Comparison of ENCODE assay signal across 1 cellular context in genomic region chr2:230007931-230008707, GRCh38.
TF ChIP-seq lines count a peak whose summit lies in the region.

No MANE protein-coding gene starts in this region.

TF ChIP-seq in HepG2, 621 proteins besides CTCF, POLR2A, EP300 and RAD21 (continued from another document):
- TF ChIP-seq, protein P1, sequence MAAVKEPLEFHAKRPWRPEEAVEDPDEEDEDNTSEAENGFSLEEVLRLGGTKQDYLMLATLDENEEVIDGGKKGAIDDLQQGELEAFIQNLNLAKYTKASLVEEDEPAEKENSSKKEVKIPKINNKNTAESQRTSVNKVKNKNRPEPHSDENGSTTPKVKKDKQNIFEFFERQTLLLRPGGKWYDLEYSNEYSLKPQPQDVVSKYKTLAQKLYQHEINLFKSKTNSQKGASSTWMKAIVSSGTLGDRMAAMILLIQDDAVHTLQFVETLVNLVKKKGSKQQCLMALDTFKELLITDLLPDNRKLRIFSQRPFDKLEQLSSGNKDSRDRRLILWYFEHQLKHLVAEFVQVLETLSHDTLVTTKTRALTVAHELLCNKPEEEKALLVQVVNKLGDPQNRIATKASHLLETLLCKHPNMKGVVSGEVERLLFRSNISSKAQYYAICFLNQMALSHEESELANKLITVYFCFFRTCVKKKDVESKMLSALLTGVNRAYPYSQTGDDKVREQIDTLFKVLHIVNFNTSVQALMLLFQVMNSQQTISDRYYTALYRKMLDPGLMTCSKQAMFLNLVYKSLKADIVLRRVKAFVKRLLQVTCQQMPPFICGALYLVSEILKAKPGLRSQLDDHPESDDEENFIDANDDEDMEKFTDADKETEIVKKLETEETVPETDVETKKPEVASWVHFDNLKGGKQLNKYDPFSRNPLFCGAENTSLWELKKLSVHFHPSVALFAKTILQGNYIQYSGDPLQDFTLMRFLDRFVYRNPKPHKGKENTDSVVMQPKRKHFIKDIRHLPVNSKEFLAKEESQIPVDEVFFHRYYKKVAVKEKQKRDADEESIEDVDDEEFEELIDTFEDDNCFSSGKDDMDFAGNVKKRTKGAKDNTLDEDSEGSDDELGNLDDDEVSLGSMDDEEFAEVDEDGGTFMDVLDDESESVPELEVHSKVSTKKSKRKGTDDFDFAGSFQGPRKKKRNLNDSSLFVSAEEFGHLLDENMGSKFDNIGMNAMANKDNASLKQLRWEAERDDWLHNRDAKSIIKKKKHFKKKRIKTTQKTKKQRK (IDR thresholded peaks at IDR 0.05; ENCODE audit: low read length), result no peak
- 0 out of 2 replicates have a peak, but pooled peaks have one; percentile 11 for TF ChIP-seq ZNF24 (IDR thresholded peaks at IDR 0.05)
- peak; percentile 54 for TF ChIP-seq NFE2L2 (IDR thresholded peaks at IDR 0.05; ENCODE audit: low read length)
- TF ChIP-seq ELF3 (CRISPR knock-in tag; IDR thresholded peaks at IDR 0.05), result 0 out of 2 replicates have a peak, but pooled peaks have one; percentile 20
- TF ChIP-seq NAIF1 (CRISPR knock-in tag; IDR thresholded peaks at IDR 0.05; ENCODE audit: borderline replicate concordance), result no peak
- no peak for TF ChIP-seq ZNF432 (CRISPR knock-in tag; IDR thresholded peaks at IDR 0.05; ENCODE audit: borderline replicate concordance)
- 0 out of 2 replicates have a peak, but pooled peaks have one; percentile 13 for TF ChIP-seq GATAD2A (CRISPR knock-in tag; IDR thresholded peaks at IDR 0.05)
- 0 out of 2 replicates have a peak, but pooled peaks have one; percentile 46 for TF ChIP-seq SMAD3 (CRISPR knock-in tag; IDR thresholded peaks at IDR 0.05)
- TF ChIP-seq U2AF2 (IDR thresholded peaks at IDR 0.05; ENCODE audit: low read depth, low read length), result no peak
- TF ChIP-seq ARID5B (CRISPR knock-in tag; IDR thresholded peaks at IDR 0.05), result 0 out of 2 replicates have a peak, but pooled peaks have one; percentile 17
- no peak for TF ChIP-seq USF2 (IDR thresholded peaks at IDR 0.05; ENCODE audit: low read depth, low read length)
- no peak for TF ChIP-seq USF2 (CRISPR knock-in tag; IDR thresholded peaks at IDR 0.05; ENCODE audit: borderline replicate concordance)
- TF ChIP-seq MAFF (IDR thresholded peaks at IDR 0.05; ENCODE audit: low read depth, low read length), result peak; percentile 54
- TF ChIP-seq, protein P2, sequence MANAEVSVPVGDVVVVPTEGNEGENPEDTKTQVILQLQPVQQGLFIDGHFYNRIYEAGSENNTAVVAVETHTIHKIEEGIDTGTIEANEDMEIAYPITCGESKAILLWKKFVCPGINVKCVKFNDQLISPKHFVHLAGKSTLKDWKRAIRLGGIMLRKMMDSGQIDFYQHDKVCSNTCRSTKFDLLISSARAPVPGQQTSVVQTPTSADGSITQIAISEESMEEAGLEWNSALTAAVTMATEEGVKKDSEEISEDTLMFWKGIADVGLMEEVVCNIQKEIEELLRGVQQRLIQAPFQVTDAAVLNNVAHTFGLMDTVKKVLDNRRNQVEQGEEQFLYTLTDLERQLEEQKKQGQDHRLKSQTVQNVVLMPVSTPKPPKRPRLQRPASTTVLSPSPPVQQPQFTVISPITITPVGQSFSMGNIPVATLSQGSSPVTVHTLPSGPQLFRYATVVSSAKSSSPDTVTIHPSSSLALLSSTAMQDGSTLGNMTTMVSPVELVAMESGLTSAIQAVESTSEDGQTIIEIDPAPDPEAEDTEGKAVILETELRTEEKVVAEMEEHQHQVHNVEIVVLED (CRISPR knock-in tag; IDR thresholded peaks at IDR 0.05; ENCODE audit: borderline replicate concordance), result no peak
- no peak for TF ChIP-seq AGO2 (optimal IDR thresholded peaks at IDR 0.05; ENCODE audit: low read depth, low read length)
